Comparison of ENCODE assay signal across 8 cellular contexts in the genomic region with DNA sequence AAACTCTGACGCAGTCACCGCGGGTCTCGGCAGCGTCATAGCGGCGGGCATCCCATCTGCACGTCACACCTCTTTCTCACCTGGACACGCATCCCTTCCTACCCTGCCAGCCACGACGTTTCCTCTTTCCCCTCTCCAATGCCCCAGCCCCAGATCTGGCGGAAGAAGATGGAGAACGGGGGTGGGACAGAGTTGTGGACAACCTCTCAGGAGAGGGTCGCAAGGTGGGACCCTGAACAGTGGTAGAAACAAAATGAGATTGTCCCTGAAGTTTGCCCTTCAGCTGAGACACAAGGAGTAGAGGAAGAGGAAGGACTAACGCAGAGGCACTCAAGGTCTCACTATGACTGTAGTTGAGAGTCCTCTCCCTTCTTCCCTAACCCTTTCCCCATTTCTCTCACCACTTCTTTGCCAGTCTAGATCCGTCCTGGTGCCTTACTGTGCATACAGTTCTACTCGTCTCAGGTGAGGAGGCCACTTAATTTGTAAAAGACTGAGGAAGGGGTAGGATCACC. TPM values are rescaled to one million over a fixed set of nuclear protein-coding genes. Genes with fewer than 3 reads are reported as not detected.
DNase-seq lines count a peak whose midpoint lies in the region; ATAC-seq, FAIRE-seq and TF ChIP-seq lines count a peak whose summit lies in the region.

No MANE protein-coding gene starts in this region.

- no peak overlapping the region for H3K27ac ChIP-seq in iPS DF 6.9 (ENCODE audit: low read length)

- peak overlapping the region; percentile 93 for H3K4me3 Mint-ChIP-seq in activated CD4-positive, alpha-beta memory T cell treated with anti-CD3 and anti-CD28 coated beads for 36 hours
- H3K4me3 Mint-ChIP-seq in stimulated activated effector memory CD8-positive, alpha-beta T cell treated with anti-CD3 and anti-CD28 coated beads, Interleukin-12 subunit alpha, Interleukin-12 subunit beta, amount 100 ng/mL, for 72 hours: peak overlapping the region; percentile 90

- no peak for FAIRE-seq in GM12892 (lab: Jason Lieb, UNC)

- no peaks in the 10 kb centered on the region for H3K27me3 ChIP-seq in iPS DF 6.9 (ENCODE audit: control insufficient read depth, insufficient read depth, low read length)

- POLR2A ChIA-PET in activated CD4-positive, alpha-beta memory T cell treated with anti-CD3 and anti-CD28 coated beads for 36 hours (lab: Charles Lee): interaction anchor here (1.0 to 1.8 kb wide), 6 partner anchors 19 to 286 kb away, joined by 3 to 4 read pairs (median 3); no protein-coding TSS in a partner anchor

- peaks cover 4% of the 10 kb centered on the region; the same call in 1 of the 2 replicates for H3K4me1 ChIP-seq in iPS DF 6.9 (ENCODE audit: control insufficient read depth, insufficient read depth, low read length)

- peak overlapping the region; percentile 93 for H3K27ac Mint-ChIP-seq in activated CD4-positive, alpha-beta memory T cell treated with anti-CD3 and anti-CD28 coated beads for 36 hours
- H3K27ac Mint-ChIP-seq in stimulated activated effector memory CD8-positive, alpha-beta T cell treated with anti-CD3 and anti-CD28 coated beads, Interleukin-12 subunit alpha, Interleukin-12 subunit beta, amount 100 ng/mL, for 72 hours: peak overlapping the region; percentile 97

- H3K9me3 Mint-ChIP-seq in activated CD4-positive, alpha-beta memory T cell treated with anti-CD3 and anti-CD28 coated beads for 36 hours: peaks cover 3% of the 10 kb centered on the region
- no peaks in the 10 kb centered on the region for H3K9me3 Mint-ChIP-seq in stimulated activated effector memory CD8-positive, alpha-beta T cell treated with anti-CD3 and anti-CD28 coated beads, Interleukin-12 subunit alpha, Interleukin-12 subunit beta, amount 100 ng/mL, for 72 hours

- H3K4me1 Mint-ChIP-seq in activated CD4-positive, alpha-beta memory T cell treated with anti-CD3 and anti-CD28 coated beads for 36 hours (ENCODE audit: low read depth): peaks cover 45% of the 10 kb centered on the region
- H3K4me1 Mint-ChIP-seq in stimulated activated effector memory CD8-positive, alpha-beta T cell treated with anti-CD3 and anti-CD28 coated beads, Interleukin-12 subunit alpha, Interleukin-12 subunit beta, amount 100 ng/mL, for 72 hours: peaks cover 27% of the 10 kb centered on the region

- TF ChIP-seq POLR2A in GM12892 (IDR thresholded peaks at IDR 0.05; ENCODE audit: low read depth, low read length): no peak

- peaks cover 28% of the 10 kb centered on the region for H3K36me3 Mint-ChIP-seq in activated CD4-positive, alpha-beta memory T cell treated with anti-CD3 and anti-CD28 coated beads for 36 hours
- H3K36me3 Mint-ChIP-seq in stimulated activated effector memory CD8-positive, alpha-beta T cell treated with anti-CD3 and anti-CD28 coated beads, Interleukin-12 subunit alpha, Interleukin-12 subunit beta, amount 100 ng/mL, for 72 hours: peaks cover 74% of the 10 kb centered on the region

- no peaks in the 10 kb centered on the region for H3K27me3 Mint-ChIP-seq in activated CD4-positive, alpha-beta memory T cell treated with anti-CD3 and anti-CD28 coated beads for 36 hours

- H3K36me3 ChIP-seq in iPS DF 6.9 (ENCODE audit: control insufficient read depth, insufficient read depth, low read length): peaks cover 11% of the 10 kb centered on the region; the same call in 1 of the 2 replicates

- H3K4me3 ChIP-seq in iPS DF 6.9 (ENCODE audit: low read length): peak overlapping the region; percentile 88; the same call in 1 of the 2 replicates

- H3K9me3 ChIP-seq in iPS DF 6.9 (ENCODE audit: control insufficient read depth, insufficient read depth, low read length): no peaks in the 10 kb centered on the region

- intact Hi-C loops in activated CD4-positive, alpha-beta memory T cell treated with anti-CD3 and anti-CD28 coated beads for 36 hours (cut with micrococcal nuclease): loop anchor here (1.0 to 10.0 kb wide), 4 partner anchors 64 to 260 kb away; a partner anchor contains a TSS

- no CpG with 5 or more reads among the region's 17 CpGs for WGBS in iPS DF 6.9 (ENCODE audit: insufficient coverage, insufficient read length)

- DNase-seq in NCI-H510A treated with DMSO at 0.1 percent for 48 hours (lab: John Stamatoyannopoulos, UW): peak; percentile 72
- DNase-seq in NCI-H510A (lab: John Stamatoyannopoulos, UW): no peak
- DNase-seq in activated CD4-positive, alpha-beta memory T cell treated with anti-CD3 and anti-CD28 coated beads for 36 hours: no peak
- no peak for DNase-seq in iPS DF 6.9 (ENCODE audit: low read depth, low spot score)
- DNase-seq in stimulated activated effector memory CD8-positive, alpha-beta T cell treated with anti-CD3 and anti-CD28 coated beads, Interleukin-12 subunit alpha, Interleukin-12 subunit beta, amount 100 ng/mL, for 72 hours (ENCODE audit: low spot score in 2 of 2): no peak
- DNase-seq in NCI-H146 treated with DMSO at 0.1 percent for 48 hours (lab: John Stamatoyannopoulos, UW; ENCODE audit: unreplicated experiment): no peak
- no peak for DNase-seq in NCI-H1694 treated with DMSO at 0.1 percent for 48 hours (lab: John Stamatoyannopoulos, UW)
- DNase-seq in GM12892 (ENCODE audit: insufficient read length): no peak

- CTCF ChIA-PET in activated CD4-positive, alpha-beta memory T cell treated with anti-CD3 and anti-CD28 coated beads for 36 hours (lab: Charles Lee): interaction anchor here (0.7 to 5.3 kb wide), 5 partner anchors 11 to 140 kb away, joined by 3 to 27 read pairs (median 6); a partner anchor contains a TSS

- ATAC-seq in stimulated activated effector memory CD8-positive, alpha-beta T cell treated with anti-CD3 and anti-CD28 coated beads, Interleukin-12 subunit alpha, Interleukin-12 subunit beta, amount 100 ng/mL, for 72 hours: no peak

RNA-seq across cellular contexts. Expression of a gene that starts 0.6 kb away (rescaled TPM):
- total RNA-seq in activated CD4-positive, alpha-beta memory T cell treated with anti-CD3 and anti-CD28 coated beads for 36 hours: 10 to 100 TPM; 13.7 to 15.6 TPM
- polyA plus RNA-seq in GM12892 (2012; ENCODE audit: missing spikeins): 6.8 TPM

RNA-seq across cellular contexts. Expression of a gene that starts 17.7 kb away (rescaled TPM):
- 10 to 100 TPM; 34.6 to 38.3 TPM for total RNA-seq in activated CD4-positive, alpha-beta memory T cell treated with anti-CD3 and anti-CD28 coated beads for 36 hours
- polyA plus RNA-seq in GM12892 (2012; ENCODE audit: missing spikeins): 30.1 TPM
